In genomic region chr2:112692496-112692911, GRCh38 we compare ENCODE assay signal across 8 cellular contexts. TPM values are rescaled to one million over a fixed set of nuclear protein-coding genes. Genes with fewer than 3 reads are reported as not detected.
DNase-seq lines count a peak whose midpoint lies in the region; ATAC-seq and TF ChIP-seq lines count a peak whose summit lies in the region.

No MANE protein-coding gene starts in this region.

- H3K27ac Mint-ChIP-seq in Caco-2 (ENCODE audit: unreplicated experiment): peak overlapping the region; percentile 17

- ATAC-seq in GM19463 (IDR thresholded peaks at IDR 0.05; ENCODE audit: unreplicated experiment): peak; percentile 94
- ATAC-seq in HG03521 (IDR thresholded peaks at IDR 0.05; ENCODE audit: unreplicated experiment): peak; percentile 79
- ATAC-seq in left ventricle myocardium superior: peak; percentile 69

- H3K4me1 Mint-ChIP-seq in Caco-2 (ENCODE audit: low read depth, unreplicated experiment): peaks cover 16% of the 10 kb centered on the region

- TF ChIP-seq POLR2A in Peyer's patch (IDR thresholded peaks at IDR 0.05): no peak

- DNase-seq in Caco-2 (peak; percentile 72 to 86), Peyer's patch (peak; percentile 29 to 91 (median 85)), left ventricle myocardium superior (peak; percentile 35), NCI-H128 (lab: John Stamatoyannopoulos, UW; ENCODE audit: unreplicated experiment) (no peak)
- peak; percentile 56 for DNase-seq in activated effector memory CD4-positive, alpha-beta T cell treated with Interleukin-2 at 50 U/mL for 16 hours
- DNase-seq in stimulated activated CD4-positive, alpha-beta T cell treated with anti-CD3 and anti-CD28 coated beads, Interleukin-1b, Interleukin-23, amount 100 ng/mL, for 4 hours (ENCODE audit: low read depth in 2 of 2): peak; percentile 7 to 29

- no peaks in the 10 kb centered on the region for H3K36me3 ChIP-seq in Caco-2 (ENCODE audit: control insufficient read depth, insufficient read depth, low read length)
- H3K36me3 ChIP-seq in Peyer's patch: no peaks in the 10 kb centered on the region

- H3K4me3 ChIP-seq in Caco-2 (ENCODE audit: low read depth, low read length) (no peak overlapping the region), Peyer's patch (no peak overlapping the region)

- H3K36me3 Mint-ChIP-seq in Caco-2 (ENCODE audit: insufficient read depth, unreplicated experiment): no peaks in the 10 kb centered on the region

- no peaks in the 10 kb centered on the region for H3K9me3 ChIP-seq in Caco-2
- H3K9me3 ChIP-seq in Peyer's patch: no peaks in the 10 kb centered on the region

- TF ChIP-seq CTCF in Caco-2 (IDR thresholded peaks at IDR 0.05; ENCODE audit: insufficient read depth in 1 of 2, low read depth in 1 of 2, low read length in 1 of 2, severe bottlenecking in 1 of 2, unreplicated experiment in 1 of 2) (no peak), Peyer's patch (IDR thresholded peaks at IDR 0.05) (peak in 1 of 6 experiments; percentile 18)

- POLR2A ChIA-PET in Caco-2 (lab: Charles Lee): interaction anchor here (0.8 kb wide), 1 partner anchor 34 kb away, joined by 3 read pairs; no protein-coding TSS in a partner anchor

- CTCF ChIA-PET in Caco-2 (lab: Charles Lee): interaction anchor here (1.3 to 1.6 kb wide), 3 partner anchors 34 to 66 kb away, joined by 6 to 17 read pairs (median 9); partner anchors contain the start of gene SLC20A1

- BruUV-seq in Caco-2 (replicated peaks; lab: Mats Ljungman, UMichigan): no TSS peak

- H3K27me3 Mint-ChIP-seq in Caco-2 (ENCODE audit: insufficient read depth, unreplicated experiment): no peaks in the 10 kb centered on the region

- H3K4me3 Mint-ChIP-seq in Caco-2 (ENCODE audit: unreplicated experiment): no peak overlapping the region

- H3K27me3 ChIP-seq in Caco-2 (replicated peaks; ENCODE audit: control insufficient read depth, insufficient read depth, low read length): no peaks in the 10 kb centered on the region
- no peaks in the 10 kb centered on the region for H3K27me3 ChIP-seq in Peyer's patch

- intact Hi-C loops in Caco-2 (cut with micrococcal nuclease; ENCODE audit: unreplicated experiment) (loop anchor here (1.0 to 5.0 kb wide), 2 partner anchors 34 to 45 kb away; partner anchors contain the start of gene SLC20A1), left ventricle myocardium superior (cut with micrococcal nuclease) (no loop called here)

- no peaks in the 10 kb centered on the region for H3K9me3 Mint-ChIP-seq in Caco-2 (ENCODE audit: unreplicated experiment)

- peaks cover 10% of the 10 kb centered on the region for H3K4me1 ChIP-seq in Caco-2
- H3K4me1 ChIP-seq in Peyer's patch: peaks cover 0 to 22% (median 3%) of the 10 kb centered on the region in 4 donors

- peak overlapping the region in 2 of 4 donors; percentile 40 to 73 for H3K27ac ChIP-seq in Peyer's patch

RNA-seq across cellular contexts. Expression of gene NT5DC4, which starts 28.3 kb away (rescaled TPM):
- total RNA-seq in Caco-2 (2022) (3.3 and 4.0 TPM in 2 replicates), Peyer's patch (1 to 10 TPM in 1 of 4 donors, not detected in 3; 5.8 TPM), left ventricle myocardium superior (not detected)

RNA-seq across cellular contexts. Expression of gene SLC20A1, which starts 46.8 kb away (rescaled TPM):
- total RNA-seq in Caco-2 (2022) (91.1 and 102 TPM in 2 replicates), Peyer's patch (100 to 1,000 TPM in 3 of 4 donors, 10 to 100 TPM in 1; 48.7 to 143 (median 122) TPM), left ventricle myocardium superior (10.8 TPM)
